Comparison of ENCODE assay signal across 1 cellular context in the genomic region with DNA sequence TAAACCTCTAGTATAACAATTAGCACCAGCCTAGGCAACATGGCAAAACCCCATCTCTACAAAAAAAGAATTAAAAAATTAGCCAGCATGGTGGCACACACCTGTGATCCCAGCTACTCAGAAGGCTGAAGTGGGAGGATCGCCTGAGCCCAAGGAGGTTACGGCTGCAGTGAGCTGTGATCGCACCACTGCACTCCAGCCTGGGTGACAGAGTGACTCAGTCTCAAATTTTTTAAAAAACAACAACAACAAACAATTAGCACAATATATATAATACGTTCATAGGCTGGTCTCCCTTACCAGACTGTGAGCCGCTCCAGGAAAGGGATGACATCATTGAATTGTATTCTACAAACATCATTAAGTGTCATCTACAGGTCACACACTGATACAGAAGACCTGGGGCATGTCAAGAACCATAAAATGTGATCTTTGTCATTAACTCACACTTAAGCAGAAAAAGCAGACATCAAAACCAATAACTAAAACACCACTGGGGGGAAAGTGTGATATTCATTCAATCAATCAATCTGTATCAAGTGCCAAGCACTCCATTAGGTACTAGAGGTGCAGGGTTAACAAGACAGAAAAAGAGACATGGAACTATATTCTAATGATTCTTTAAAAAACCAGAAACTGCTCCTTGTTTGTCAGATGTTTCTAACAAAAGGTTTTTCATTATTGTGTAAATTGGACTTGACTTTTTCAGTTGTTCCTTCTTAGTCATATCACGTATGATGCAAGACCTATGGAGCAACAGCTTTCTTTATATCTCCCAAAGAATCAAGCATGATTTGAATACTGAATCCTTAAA.
TF ChIP-seq lines count a peak whose summit lies in the region.

No MANE protein-coding gene starts in this region.

TF ChIP-seq in SK-N-SH, 30 proteins besides CTCF, POLR2A, EP300 and RAD21 (continued from another document):
- TF ChIP-seq ELF1 (IDR thresholded peaks at IDR 0.05) = no peak
- no peak for TF ChIP-seq JUND (IDR thresholded peaks at IDR 0.05)
- no peak for TF ChIP-seq TEAD4 (IDR thresholded peaks at IDR 0.05; ENCODE audit: borderline replicate concordance, insufficient read depth)
- TF ChIP-seq MEF2A (IDR thresholded peaks at IDR 0.05; ENCODE audit: borderline replicate concordance, low read depth) = 0 out of 2 replicates have a peak, but pooled peaks have one; percentile 1
- no peak for TF ChIP-seq YY1 (IDR thresholded peaks at IDR 0.05; ENCODE audit: low read depth)
TF ChIP-seq in SK-N-SH: peak in this region for 2.
